ENCODE assay signal across 1 cellular context in genomic region chrX:46186811-46187106, GRCh38.
TF ChIP-seq lines count a peak whose summit lies in the region.

No MANE protein-coding gene starts in this region.

TF ChIP-seq in HepG2, 621 proteins besides CTCF, POLR2A, EP300 and RAD21 (continued from another document):
- 0 out of 2 replicates have a peak, but pooled peaks have one; percentile 19 for TF ChIP-seq ZNF687 (CRISPR knock-in tag; IDR thresholded peaks at IDR 0.05)
TF ChIP-seq in HepG2: peak in this region for 7; not testable (repeated sequence) for 614.
